15 cellular contexts compared by ENCODE assay signal in the genomic region with DNA sequence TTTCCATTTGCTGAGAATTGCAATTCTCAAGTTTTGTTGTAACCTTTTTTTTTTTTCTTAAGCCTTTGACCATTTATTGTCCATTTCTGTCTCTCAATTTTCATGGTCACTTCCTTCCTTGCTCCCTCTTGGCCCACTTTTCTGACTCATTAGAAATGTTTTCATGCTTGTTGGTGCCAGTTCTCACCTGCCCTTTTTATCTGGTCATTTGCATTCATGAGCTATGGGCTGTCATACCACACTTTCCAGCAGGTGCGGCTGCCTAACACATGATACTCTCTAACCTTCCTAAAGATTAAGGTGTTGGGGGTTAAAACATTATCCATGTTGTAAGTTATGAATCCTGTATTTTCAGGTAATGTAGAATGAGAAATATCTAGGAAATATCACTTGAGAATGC.
"Had no signal": no experiment of that assay in that cellular context is flagged by ENCODE, and none has a peak within 500 bp of the region (broad histone marks: within the 10 kb centered on the region; RNA-seq: fewer than 3 reads in every experiment).

No MANE protein-coding gene starts in this region.

- DNase-seq: activated CD4-positive, alpha-beta T cell treated with anti-CD3 and anti-CD28 coated beads, Interleukin-2, amount 10 ng/mL, durations not matched to agents 24 days and 14 days; activated CD8-positive, alpha-beta T cell treated with anti-CD3 and anti-CD28 coated beads, Interleukin-2, amount 10 ng/mL, durations not matched to agents 7 days and 5 days; activated naive CD4-positive, alpha-beta T cell treated with anti-CD3 and anti-CD28 coated beads, Interleukin-2, amount 10 ng/mL, durations not matched to agents 7 days and 5 days; activated T-cell treated with anti-CD3 and anti-CD28 coated beads, Interleukin-2, amount 50 U/mL, for 4 hours; aorta; brain microvascular endothelial cell; immature natural killer cell; kidney glomerular epithelial cell; left ventricle myocardium superior; stimulated activated CD4-positive, alpha-beta T cell treated with anti-CD3 and anti-CD28 coated beads, Interleukin-12 subunit alpha, Interleukin-12 subunit beta, amount 100 ng/mL, for 4 hours; stimulated activated CD4-positive, alpha-beta T cell treated with anti-CD3 and anti-CD28 coated beads, Interleukin-1b, Interleukin-23, amount 100 ng/mL, for 48 hours; stimulated activated CD8-positive, alpha-beta memory T cell treated with anti-CD3 and anti-CD28 coated beads, Interleukin-4, amount 100 ng/mL, for 48 hours; stimulated activated naive CD4-positive, alpha-beta T cell treated with Interleukin-2 at 50 U/mL for 16 hours; T1000; thyroid gland had no signal

- ATAC-seq: activated CD8-positive, alpha-beta T cell treated with anti-CD3 and anti-CD28 coated beads, Interleukin-2, amount 10 ng/mL, durations not matched to agents 7 days and 5 days; activated T-cell treated with anti-CD3 and anti-CD28 coated beads, Interleukin-2, amount 50 U/mL, for 4 hours; left ventricle myocardium superior had no signal
